13 cellular contexts compared by ENCODE assay signal in genomic region chr19:32677657-32678056, GRCh38. TPM values are rescaled to one million over a fixed set of nuclear protein-coding genes. Genes with fewer than 3 reads are reported as not detected.
A peak's percentile ranks its signal among the peaks of the same experiment; 100 is the strongest.
DNase-seq lines count a peak whose midpoint lies in the region; ATAC-seq and TF ChIP-seq lines count a peak whose summit lies in the region.
"Had no signal": no experiment of that assay in that cellular context is flagged by ENCODE, and none has a peak within 500 bp of the region (broad histone marks: within the 10 kb centered on the region; RNA-seq: fewer than 3 reads in every experiment).

No MANE protein-coding gene starts in this region.

- H2BK5ac ChIP-seq in trophoblast cell (ENCODE audit: low read depth, low read length, poor library complexity): no peak overlapping the region

- H4K12ac ChIP-seq in trophoblast cell (ENCODE audit: low read depth, low read length): no peak overlapping the region

- H3K9me3 ChIP-seq in CD8-positive, alpha-beta T cell (ENCODE audit: low read length): no peaks in the 10 kb centered on the region
- H3K9me3 ChIP-seq in HUES64 (ENCODE audit: insufficient read depth, low read depth, low read length) (no peaks in the 10 kb centered on the region), trophoblast cell (ENCODE audit: insufficient read depth, low read depth, low read length) (peaks cover 3% of the 10 kb centered on the region)
- H3K9me3 ChIP-seq: SK-N-SH had no signal

- CTCF ChIA-PET in CD8-positive, alpha-beta T cell (lab: Charles Lee): interaction anchor here (1.4 to 1.5 kb wide), 4 partner anchors 14 to 78 kb away, joined by 3 to 5 read pairs (median 4); partner anchors contain the start of gene NUDT19

- no peak overlapping the region for H2BK120ac ChIP-seq in trophoblast cell (ENCODE audit: insufficient read depth, low read length, poor library complexity)

- H3K27ac ChIP-seq in CD8-positive, alpha-beta T cell (ENCODE audit: low read depth, low read length): no peak overlapping the region
- H3K27ac ChIP-seq in HUES64 (ENCODE audit: low read depth, low read length) (no peak overlapping the region), trophoblast cell (ENCODE audit: low read depth, low read length) (no peak overlapping the region)
- H3K27ac ChIP-seq: coronary artery, HL-60 had no signal

- POLR2A ChIA-PET in CD8-positive, alpha-beta T cell (lab: Charles Lee): interaction anchor here (0.8 kb wide), 1 partner anchor 14 kb away, joined by 3 read pairs; the partner anchor contains the start of gene NUDT19

- H3K9me3 Mint-ChIP-seq in CD8-positive, alpha-beta T cell: no peaks in the 10 kb centered on the region
- H3K9me3 Mint-ChIP-seq in chondrocyte (ENCODE audit: low read depth): no peaks in the 10 kb centered on the region

- peaks cover 11% of the 10 kb centered on the region for H3K27me3 Mint-ChIP-seq in CD8-positive, alpha-beta T cell (ENCODE audit: low read depth)
- H3K27me3 Mint-ChIP-seq in chondrocyte (ENCODE audit: low read depth): peaks cover 9% of the 10 kb centered on the region

- H3K36me3 Mint-ChIP-seq in CD8-positive, alpha-beta T cell: peaks cover 6% of the 10 kb centered on the region
- no peaks in the 10 kb centered on the region for H3K36me3 Mint-ChIP-seq in chondrocyte (ENCODE audit: low read depth)

- no peaks in the 10 kb centered on the region for H3K36me3 ChIP-seq in CD8-positive, alpha-beta T cell (ENCODE audit: insufficient read depth, low read length)
- no peaks in the 10 kb centered on the region for H3K36me3 ChIP-seq in HUES64 (ENCODE audit: insufficient read depth, low read length)
- H3K36me3 ChIP-seq in trophoblast cell (ENCODE audit: control insufficient read depth in 1 of 2, insufficient read depth in 2 of 2, low read length in 2 of 2): no peaks in the 10 kb centered on the region

- H3K18ac ChIP-seq in trophoblast cell (ENCODE audit: low read length): no peak overlapping the region

- ATAC-seq in CD8-positive, alpha-beta T cell: no peak
- ATAC-seq in GM21576 (IDR thresholded peaks at IDR 0.05; ENCODE audit: unreplicated experiment): no peak
- ATAC-seq: HCT116 had no signal

- no peak overlapping the region for H3K23ac ChIP-seq in trophoblast cell (ENCODE audit: low read length)

- DNase-seq in CD8-positive, alpha-beta T cell: no peak
- peak; percentile 47 for DNase-seq in chondrocyte (ENCODE audit: low spot score)
- peak; percentile 53 for DNase-seq in myocyte (ENCODE audit: low read depth)
- DNase-seq in activated CD8-positive, alpha-beta memory T cell treated with anti-CD3 and anti-CD28 coated beads for 24 hours: no peak
- DNase-seq in trophoblast cell: no peak
- DNase-seq in stimulated activated naive CD4-positive, alpha-beta T cell treated with Interleukin-2 at 50 U/mL for 16 hours (lab: John Stamatoyannopoulos, UW): no peak
- DNase-seq: DND-41, SK-N-SH had no signal

- H3K4ac ChIP-seq in trophoblast cell (ENCODE audit: low read depth, low read length): no peak overlapping the region

- TF ChIP-seq CTCF in CD8-positive, alpha-beta T cell (IDR thresholded peaks at IDR 0.05): no peak
- peak; percentile 25 for TF ChIP-seq CTCF in chondrocyte (IDR thresholded peaks at IDR 0.05)

- 12% methylated on average over 9 of the region's 9 CpGs for WGBS in HUES64
- WGBS in trophoblast cell (ENCODE audit: extremely low coverage, insufficient coverage, insufficient read length): no CpG with 5 or more reads among the region's 9 CpGs

- H3K4me1 ChIP-seq in CD8-positive, alpha-beta T cell (ENCODE audit: insufficient read depth, low read length): peaks cover 20% of the 10 kb centered on the region
- H3K4me1 ChIP-seq in HUES64 (ENCODE audit: insufficient read depth, low read length) (no peaks in the 10 kb centered on the region), trophoblast cell (ENCODE audit: control insufficient read depth in 1 of 2, insufficient read depth in 2 of 2, low read length in 2 of 2) (peaks cover 14 to 19% of the 10 kb centered on the region in 2 experiments)

- H2AK5ac ChIP-seq in trophoblast cell (ENCODE audit: low read length): no peak overlapping the region

- peaks cover 5% of the 10 kb centered on the region for H3K79me1 ChIP-seq in trophoblast cell (ENCODE audit: low read length)

- H3K4me3 Mint-ChIP-seq in CD8-positive, alpha-beta T cell: peak overlapping the region; percentile 70
- no peak overlapping the region for H3K4me3 Mint-ChIP-seq in chondrocyte (ENCODE audit: unreplicated experiment)

- H3K27ac Mint-ChIP-seq in CD8-positive, alpha-beta T cell: no peak overlapping the region
- H3K27ac Mint-ChIP-seq in chondrocyte (ENCODE audit: unreplicated experiment): no peak overlapping the region

- H3K4me1 Mint-ChIP-seq in CD8-positive, alpha-beta T cell (ENCODE audit: low read depth): peaks cover 25% of the 10 kb centered on the region
- H3K4me1 Mint-ChIP-seq in chondrocyte (ENCODE audit: low read depth): peaks cover 21% of the 10 kb centered on the region

- H2AFZ ChIP-seq in trophoblast cell (ENCODE audit: insufficient read depth, low read length, poor library complexity): no peak overlapping the region

- H3K4me2 ChIP-seq in trophoblast cell (ENCODE audit: low read length): no peak overlapping the region
- H3K4me2 ChIP-seq: SK-N-SH had no signal

- intact Hi-C loops in CD8-positive, alpha-beta T cell (cut with DNase I, micrococcal nuclease): loop anchor here (5.0 to 10.0 kb wide), 6 partner anchors 80 to 700 kb away; partner anchors contain the start of genes ZNF507 (in 2 of the 2), DPY19L3 (in 1 of the 2) and GPATCH1 (in 1 of the 2)

- no peak overlapping the region for H3K14ac ChIP-seq in trophoblast cell (ENCODE audit: low read length)

- H3K27me3 ChIP-seq in CD8-positive, alpha-beta T cell (ENCODE audit: insufficient read depth, low read length): peaks cover 6% of the 10 kb centered on the region
- peaks cover 47% of the 10 kb centered on the region for H3K27me3 ChIP-seq in HUES64 (ENCODE audit: insufficient read depth, low read length)
- peaks cover 21% of the 10 kb centered on the region for H3K27me3 ChIP-seq in trophoblast cell (ENCODE audit: insufficient read depth, low read length)

- no peak overlapping the region for H4K91ac ChIP-seq in trophoblast cell (ENCODE audit: low read depth, low read length)

- H2BK12ac ChIP-seq in trophoblast cell (ENCODE audit: low read length): no peak overlapping the region

- H3K4me3 ChIP-seq in CD8-positive, alpha-beta T cell (ENCODE audit: low read depth, low read length): no peak overlapping the region
- H3K4me3 ChIP-seq in HUES64 (ENCODE audit: low read length) (peak overlapping the region; percentile 8; the same call in 1 of the 2 replicates), trophoblast cell (ENCODE audit: low read depth, low read length) (no peak overlapping the region)
- H3K4me3 ChIP-seq: coronary artery had no signal

- H3K79me2 ChIP-seq in trophoblast cell (ENCODE audit: control insufficient read depth, insufficient read depth, low read length, poor library complexity): peaks cover 12% of the 10 kb centered on the region

- no peak overlapping the region for H3K9ac ChIP-seq in HUES64 (ENCODE audit: low read depth, low read length)
- H3K9ac ChIP-seq in trophoblast cell (ENCODE audit: low read length): no peak overlapping the region
- H3K9ac ChIP-seq: SK-N-SH had no signal

- no peak overlapping the region for H4K8ac ChIP-seq in trophoblast cell (ENCODE audit: low read depth, low read length)

RNA-seq across cellular contexts. Expression of gene RGS9BP, which starts 2.0 kb away (rescaled TPM):
- total RNA-seq in CD8-positive, alpha-beta T cell: under 1 TPM; 0.16 to 0.31 TPM
- not detected for polyA plus RNA-seq in HUES64 (2013, experiment 1 of 2)
- not detected for polyA plus RNA-seq in HUES64 (2013, experiment 2 of 2)
- total RNA-seq in chondrocyte: 0.19 to 0.95 TPM (median 0.90 TPM) in 3 replicates
- total RNA-seq in myocyte: 1.2 and 1.7 TPM in 2 replicates
- polyA plus RNA-seq in myocyte (2012): 0.42 TPM
- 0.01 TPM in 1 of 2 replicates, not detected in the other for polyA plus RNA-seq in trophoblast cell (2013)

RNA-seq across cellular contexts. Expression of gene ANKRD27, which starts 2.7 kb away (rescaled TPM):
- total RNA-seq in CD8-positive, alpha-beta T cell: 10 to 100 TPM; 15.2 to 16.0 TPM
- 18.2 TPM for polyA plus RNA-seq in HUES64 (2013, experiment 1 of 2)
- polyA plus RNA-seq in HUES64 (2013, experiment 2 of 2): 23.3 TPM
- total RNA-seq in chondrocyte (23.6 to 26.8 TPM (median 23.9 TPM) in 3 replicates), myocyte (17.8 and 19.9 TPM in 2 replicates)
- 10.4 TPM for polyA plus RNA-seq in myocyte (2012)
- polyA plus RNA-seq in trophoblast cell (2013): 13.4 and 13.7 TPM in 2 replicates

RNA-seq across cellular contexts. Expression of gene NUDT19, which starts 14.0 kb away (rescaled TPM):
- 10 to 100 TPM; 15.3 to 18.0 TPM for total RNA-seq in CD8-positive, alpha-beta T cell
- 2.5 TPM for polyA plus RNA-seq in HUES64 (2013, experiment 1 of 2)
- polyA plus RNA-seq in HUES64 (2013, experiment 2 of 2): 3.8 TPM
- total RNA-seq in chondrocyte (8.2 to 11.1 TPM (median 10.0 TPM) in 3 replicates), myocyte (21.1 and 27.5 TPM in 2 replicates)
- polyA plus RNA-seq in myocyte (2012): 10.8 TPM
- 2.7 TPM in 2 replicates for polyA plus RNA-seq in trophoblast cell (2013)

RNA-seq across cellular contexts. Expression of gene TDRD12, which starts 41.9 kb away (rescaled TPM):
- under 1 TPM; 0.14 to 0.22 TPM for total RNA-seq in CD8-positive, alpha-beta T cell
- 0.45 TPM for polyA plus RNA-seq in HUES64 (2013, experiment 1 of 2)
- polyA plus RNA-seq in HUES64 (2013, experiment 2 of 2): 1.0 TPM
- total RNA-seq in chondrocyte: 0.22 to 0.33 TPM in 2 of 3 replicates, not detected in the other
- 0.16 and 1.1 TPM in 2 replicates for total RNA-seq in myocyte
- 0.16 TPM for polyA plus RNA-seq in myocyte (2012)
- 0.05 and 0.15 TPM in 2 replicates for polyA plus RNA-seq in trophoblast cell (2013)

Comparison
In these comparisons a context has a peak if more than half of its experiments do, and no peak if none do; other contexts are left out.
1. DNase-seq: peak in chondrocyte (single experiment) and myocyte (single experiment); none in CD8-positive, alpha-beta T cell (0 of 7), activated CD8-positive, alpha-beta memory T cell treated with anti-CD3 and anti-CD28 coated beads for 24 hours (single experiment), trophoblast cell (0 of 2) and stimulated activated naive CD4-positive, alpha-beta T cell treated with Interleukin-2 at 50 U/mL for 16 hours (single experiment).